8 cellular contexts compared by ENCODE assay signal in the genomic region with DNA sequence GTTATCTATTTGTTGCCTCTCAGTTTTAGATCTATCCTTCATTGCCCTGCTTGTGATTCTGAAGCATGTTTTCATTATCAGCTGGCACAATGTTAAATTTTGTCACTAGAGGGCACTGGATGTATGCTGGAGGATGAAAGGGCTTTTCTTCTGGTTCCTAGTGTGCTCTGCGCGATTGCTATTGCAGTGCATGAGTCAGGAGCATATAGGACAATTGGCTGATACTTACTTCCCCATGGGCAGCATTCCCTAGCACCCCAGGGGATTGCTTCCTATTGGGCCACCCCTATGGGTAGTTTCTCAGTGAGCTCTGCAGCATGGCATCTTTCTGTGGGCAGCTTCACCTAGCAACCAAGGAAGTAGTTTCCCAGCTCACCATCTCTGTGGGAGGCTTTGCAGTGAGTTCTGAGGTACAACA.
A peak's percentile ranks its signal among the peaks of the same experiment; 100 is the strongest.
DNase-seq lines count a peak whose midpoint lies in the region; ATAC-seq and TF ChIP-seq lines count a peak whose summit lies in the region.

No MANE protein-coding gene starts in this region.

- TF ChIP-seq CTCF in fibroblast of villous mesenchyme (IDR thresholded peaks at IDR 0.05; ENCODE audit: insufficient read depth, low read depth, low read length) = peak; percentile 54

- H3K4me3 ChIP-seq in fibroblast of villous mesenchyme (ENCODE audit: low read depth, low read length) = no peak overlapping the region

- ATAC-seq in GM18868 (IDR thresholded peaks at IDR 0.05; ENCODE audit: unreplicated experiment) (peak; percentile 96), HG02943 (IDR thresholded peaks at IDR 0.05; ENCODE audit: low read depth, unreplicated experiment) (peak; percentile 91)

- DNase-seq in D341Med (ENCODE audit: low spot score) (peak; percentile 58), NCI-H1417 treated with DMSO at 0.1 percent for 48 hours (lab: John Stamatoyannopoulos, UW) (peak; percentile 18), T1000 (lab: John Stamatoyannopoulos, UW) (peak; percentile 44), fibroblast of villous mesenchyme (ENCODE audit: low read depth) (peak; percentile 33), pons (ENCODE audit: low spot score) (peak; percentile 81)
- DNase-seq in activated naive CD4-positive, alpha-beta T cell treated with anti-CD3 and anti-CD28 coated beads, Interleukin-2, amount 50 U/mL, for 16 hours = no peak
